ENCODE assay signal across 14 cellular contexts in genomic region chr15:40306371-40306770, GRCh38. TPM values are rescaled to one million over a fixed set of nuclear protein-coding genes. Genes with fewer than 3 reads are reported as not detected.
DNase-seq lines count a peak whose midpoint lies in the region; ATAC-seq and TF ChIP-seq lines count a peak whose summit lies in the region.
"Had no signal": no experiment of that assay in that cellular context is flagged by ENCODE, and none has a peak within 500 bp of the region (broad histone marks: within the 10 kb centered on the region; RNA-seq: fewer than 3 reads in every experiment).

No MANE protein-coding gene starts in this region.

- peak overlapping the region; percentile 91 for H3K4me3 Mint-ChIP-seq in activated CD8-positive, alpha-beta memory T cell treated with anti-CD3 and anti-CD28 coated beads, Interleukin-2, amount 10 ng/mL, durations not matched to agents 7 days and 5 days
- peak overlapping the region; percentile 59 for H3K4me3 Mint-ChIP-seq in stimulated activated memory B cell treated with anti-CD40 and anti-IgM and Interleukin-4, amounts not matched to agents 10 μg/mL and 1 μg/mL and 100 μg/mL, for 72 hours
- H3K4me3 Mint-ChIP-seq in progenitor cell of endocrine pancreas (ENCODE audit: low read depth) = no peak overlapping the region

- H3K9me3 ChIP-seq in SJCRH30 (replicated peaks) = no peaks in the 10 kb centered on the region
- H3K9me3 ChIP-seq in esophagus muscularis mucosa = no peaks in the 10 kb centered on the region

- intact Hi-C loops in esophagus muscularis mucosa (cut with DNase I) = no loop called here

- WGBS in esophagus muscularis mucosa = 92% methylated on average over 4 of the region's 5 CpGs

- H3K27me3 ChIP-seq in SJCRH30 (no peaks in the 10 kb centered on the region), esophagus muscularis mucosa (peaks cover 0 to 13% (median 0%) of the 10 kb centered on the region in 4 donors)

- no peak for DNase-seq in activated CD8-positive, alpha-beta memory T cell treated with anti-CD3 and anti-CD28 coated beads, Interleukin-2, amount 10 ng/mL, durations not matched to agents 7 days and 5 days
- DNase-seq in activated CD8-positive, alpha-beta memory T cell treated with anti-CD3 and anti-CD28 coated beads for 24 hours = no peak
- DNase-seq in SJCRH30 (no peak), esophagus muscularis mucosa (ENCODE audit: extremely low spot score) (no peak), progenitor cell of endocrine pancreas (ENCODE audit: low spot score, unreplicated experiment) (no peak)
- DNase-seq: ACHN, brain microvascular endothelial cell, GF-D8, NCI-H2081 treated with DMSO at 0.1 percent for 48 hours, RPMI8226 had no signal

- H3K4me1 Mint-ChIP-seq in activated CD8-positive, alpha-beta memory T cell treated with anti-CD3 and anti-CD28 coated beads, Interleukin-2, amount 10 ng/mL, durations not matched to agents 7 days and 5 days = peaks cover 30% of the 10 kb centered on the region
- peaks cover 63% of the 10 kb centered on the region for H3K4me1 Mint-ChIP-seq in stimulated activated memory B cell treated with anti-CD40 and anti-IgM and Interleukin-4, amounts not matched to agents 10 μg/mL and 1 μg/mL and 100 μg/mL, for 72 hours
- peaks cover 3% of the 10 kb centered on the region for H3K4me1 Mint-ChIP-seq in progenitor cell of endocrine pancreas (ENCODE audit: low read depth)

- no peak for TF ChIP-seq POLR2A in esophagus muscularis mucosa (IDR thresholded peaks at IDR 0.05; ENCODE audit: low read depth)

- H3K4me3 ChIP-seq in SJCRH30 (peak overlapping the region; percentile 30; the same call in 1 of the 2 replicates), esophagus muscularis mucosa (peak overlapping the region; percentile 18 to 45 (median 29))

- H3K4me1 ChIP-seq in SJCRH30 (peaks cover 34% of the 10 kb centered on the region), esophagus muscularis mucosa (peaks cover 0 to 15% (median 7%) of the 10 kb centered on the region in 4 donors)

- no peaks in the 10 kb centered on the region for H3K27me3 Mint-ChIP-seq in activated CD8-positive, alpha-beta memory T cell treated with anti-CD3 and anti-CD28 coated beads, Interleukin-2, amount 10 ng/mL, durations not matched to agents 7 days and 5 days
- no peaks in the 10 kb centered on the region for H3K27me3 Mint-ChIP-seq in stimulated activated memory B cell treated with anti-CD40 and anti-IgM and Interleukin-4, amounts not matched to agents 10 μg/mL and 1 μg/mL and 100 μg/mL, for 72 hours
- H3K27me3 Mint-ChIP-seq in progenitor cell of endocrine pancreas = peaks cover 38% of the 10 kb centered on the region

- H3K36me3 Mint-ChIP-seq in activated CD8-positive, alpha-beta memory T cell treated with anti-CD3 and anti-CD28 coated beads, Interleukin-2, amount 10 ng/mL, durations not matched to agents 7 days and 5 days = peaks cover 10% of the 10 kb centered on the region
- peaks cover 32% of the 10 kb centered on the region for H3K36me3 Mint-ChIP-seq in stimulated activated memory B cell treated with anti-CD40 and anti-IgM and Interleukin-4, amounts not matched to agents 10 μg/mL and 1 μg/mL and 100 μg/mL, for 72 hours
- no peaks in the 10 kb centered on the region for H3K36me3 Mint-ChIP-seq in progenitor cell of endocrine pancreas (ENCODE audit: insufficient read depth)

- H3K27ac ChIP-seq in SJCRH30 (no peak overlapping the region), esophagus muscularis mucosa (replicated peaks in 1 of 4) (no peak overlapping the region)
- H3K27ac ChIP-seq: brain microvascular endothelial cell had no signal

- H3K36me3 ChIP-seq in SJCRH30 (no peaks in the 10 kb centered on the region), esophagus muscularis mucosa (no peaks in the 10 kb centered on the region)
- H3K36me3 ChIP-seq: brain microvascular endothelial cell had no signal

- no peak for TF ChIP-seq EP300 in esophagus muscularis mucosa (IDR thresholded peaks at IDR 0.05)

- no peak for TF ChIP-seq CTCF in esophagus muscularis mucosa (IDR thresholded peaks at IDR 0.05)
- TF ChIP-seq CTCF in progenitor cell of endocrine pancreas (IDR thresholded peaks at IDR 0.05; ENCODE audit: unreplicated experiment) = no peak

- peak overlapping the region; percentile 96 for H3K27ac Mint-ChIP-seq in activated CD8-positive, alpha-beta memory T cell treated with anti-CD3 and anti-CD28 coated beads, Interleukin-2, amount 10 ng/mL, durations not matched to agents 7 days and 5 days
- peak overlapping the region; percentile 99 for H3K27ac Mint-ChIP-seq in stimulated activated memory B cell treated with anti-CD40 and anti-IgM and Interleukin-4, amounts not matched to agents 10 μg/mL and 1 μg/mL and 100 μg/mL, for 72 hours
- H3K27ac Mint-ChIP-seq in progenitor cell of endocrine pancreas = no peak overlapping the region

- CTCF ChIA-PET in activated CD8-positive, alpha-beta memory T cell treated with anti-CD3 and anti-CD28 coated beads, Interleukin-2, amount 10 ng/mL, durations not matched to agents 7 days and 5 days (lab: Charles Lee) = interaction anchor here (0.9 to 17.8 kb wide), 16 partner anchors 14 to 259 kb away, joined by 3 to 411 read pairs (median 5); partner anchors contain the start of genes ANKRD63, CCDC9B, INAFM2 and IVD

- no peak for ATAC-seq in activated CD8-positive, alpha-beta memory T cell treated with anti-CD3 and anti-CD28 coated beads, Interleukin-2, amount 10 ng/mL, durations not matched to agents 7 days and 5 days
- ATAC-seq in stimulated activated memory B cell treated with anti-CD40 and anti-IgM and Interleukin-4, amounts not matched to agents 10 μg/mL and 1 μg/mL and 100 μg/mL, for 72 hours = no peak
- no peak for ATAC-seq in GM18861 (IDR thresholded peaks at IDR 0.05; ENCODE audit: unreplicated experiment)
- ATAC-seq in GM21786 (IDR thresholded peaks at IDR 0.05; ENCODE audit: unreplicated experiment) = no peak

- H3K9me3 Mint-ChIP-seq in activated CD8-positive, alpha-beta memory T cell treated with anti-CD3 and anti-CD28 coated beads, Interleukin-2, amount 10 ng/mL, durations not matched to agents 7 days and 5 days (ENCODE audit: low read depth) = no peaks in the 10 kb centered on the region
- H3K9me3 Mint-ChIP-seq in stimulated activated memory B cell treated with anti-CD40 and anti-IgM and Interleukin-4, amounts not matched to agents 10 μg/mL and 1 μg/mL and 100 μg/mL, for 72 hours = no peaks in the 10 kb centered on the region
- H3K9me3 Mint-ChIP-seq in progenitor cell of endocrine pancreas (ENCODE audit: low read depth) = no peaks in the 10 kb centered on the region

RNA-seq across cellular contexts. Expression of gene PLCB2, which starts 1.4 kb away (rescaled TPM):
- 100 to 1,000 TPM; 104 to 120 TPM for total RNA-seq in activated CD8-positive, alpha-beta memory T cell treated with anti-CD3 and anti-CD28 coated beads, Interleukin-2, amount 10 ng/mL, durations not matched to agents 7 days and 5 days
- total RNA-seq in SJCRH30 (2014; rRNA removed; shearing (Covaris generic)) = 2.0 and 2.9 TPM in 2 replicates
- total RNA-seq in esophagus muscularis mucosa (10 to 100 TPM in 1 of 4 donors, 1 to 10 TPM in 3; 5.8 to 13.3 (median 9.7) TPM), progenitor cell of endocrine pancreas (2.5 and 2.8 TPM in 2 replicates)
- total RNA-seq: renal cortical epithelial cell had no signal

RNA-seq across cellular contexts. Expression of gene INAFM2, which starts 17.1 kb away (rescaled TPM):
- total RNA-seq in activated CD8-positive, alpha-beta memory T cell treated with anti-CD3 and anti-CD28 coated beads, Interleukin-2, amount 10 ng/mL, durations not matched to agents 7 days and 5 days = 10 to 100 TPM in 1 of 2 experiments, 1 to 10 TPM in 1; 4.9 to 10.2 TPM
- total RNA-seq in SJCRH30 (2014; rRNA removed; shearing (Covaris generic)) = 23.4 and 24.1 TPM in 2 replicates
- 10 to 100 TPM; 39.0 to 41.3 (median 40.7) TPM for total RNA-seq in esophagus muscularis mucosa
- 12.9 and 14.9 TPM in 2 replicates for total RNA-seq in progenitor cell of endocrine pancreas

RNA-seq across cellular contexts. Expression of gene ANKRD63, which starts 23.5 kb away (rescaled TPM):
- total RNA-seq in activated CD8-positive, alpha-beta memory T cell treated with anti-CD3 and anti-CD28 coated beads, Interleukin-2, amount 10 ng/mL, durations not matched to agents 7 days and 5 days = not detected
- 0.12 and 0.35 TPM in 2 replicates for total RNA-seq in SJCRH30 (2014; rRNA removed; shearing (Covaris generic))
- total RNA-seq in esophagus muscularis mucosa (not detected), progenitor cell of endocrine pancreas (not detected in 2 replicates)

RNA-seq across cellular contexts. Expression of gene CCDC9B, which starts 34.4 kb away (rescaled TPM):
- total RNA-seq in activated CD8-positive, alpha-beta memory T cell treated with anti-CD3 and anti-CD28 coated beads, Interleukin-2, amount 10 ng/mL, durations not matched to agents 7 days and 5 days = 1 to 10 TPM in 1 of 2 experiments, under 1 TPM in 1; 0.45 to 1.5 TPM
- 2.4 and 3.2 TPM in 2 replicates for total RNA-seq in SJCRH30 (2014; rRNA removed; shearing (Covaris generic))
- total RNA-seq in esophagus muscularis mucosa = 10 to 100 TPM; 22.9 to 82.6 (median 56.3) TPM
- total RNA-seq in progenitor cell of endocrine pancreas = 0.07 and 0.11 TPM in 2 replicates

RNA-seq across cellular contexts. Expression of gene PHGR1, which starts 44.5 kb away (rescaled TPM):
- total RNA-seq in activated CD8-positive, alpha-beta memory T cell treated with anti-CD3 and anti-CD28 coated beads, Interleukin-2, amount 10 ng/mL, durations not matched to agents 7 days and 5 days = not detected
- total RNA-seq in SJCRH30 (2014; rRNA removed; shearing (Covaris generic)) = not detected in 2 replicates
- total RNA-seq in esophagus muscularis mucosa = 1 to 10 TPM in 1 of 4 donors, not detected in 3; 1.8 TPM
- total RNA-seq in progenitor cell of endocrine pancreas = 0.79 TPM in 1 of 2 replicates, not detected in the other
- total RNA-seq: renal cortical epithelial cell had no signal

Comparison
In these comparisons a context has a peak if more than half of its experiments do, and no peak if none do; other contexts are left out.
1. RNA of gene PLCB2, which starts 1.4 kb away (total RNA-seq): 104 to 120 TPM in activated CD8-positive, alpha-beta memory T cell treated with anti-CD3 and anti-CD28 coated beads, Interleukin-2, amount 10 ng/mL, durations not matched to agents 7 days and 5 days; 5.8 to 13.3 TPM in esophagus muscularis mucosa, 2.0 to 2.9 TPM in SJCRH30 and 2.5 to 2.8 TPM in progenitor cell of endocrine pancreas; every median in the first group is over 4 times any median in the second.